In the genomic region with DNA sequence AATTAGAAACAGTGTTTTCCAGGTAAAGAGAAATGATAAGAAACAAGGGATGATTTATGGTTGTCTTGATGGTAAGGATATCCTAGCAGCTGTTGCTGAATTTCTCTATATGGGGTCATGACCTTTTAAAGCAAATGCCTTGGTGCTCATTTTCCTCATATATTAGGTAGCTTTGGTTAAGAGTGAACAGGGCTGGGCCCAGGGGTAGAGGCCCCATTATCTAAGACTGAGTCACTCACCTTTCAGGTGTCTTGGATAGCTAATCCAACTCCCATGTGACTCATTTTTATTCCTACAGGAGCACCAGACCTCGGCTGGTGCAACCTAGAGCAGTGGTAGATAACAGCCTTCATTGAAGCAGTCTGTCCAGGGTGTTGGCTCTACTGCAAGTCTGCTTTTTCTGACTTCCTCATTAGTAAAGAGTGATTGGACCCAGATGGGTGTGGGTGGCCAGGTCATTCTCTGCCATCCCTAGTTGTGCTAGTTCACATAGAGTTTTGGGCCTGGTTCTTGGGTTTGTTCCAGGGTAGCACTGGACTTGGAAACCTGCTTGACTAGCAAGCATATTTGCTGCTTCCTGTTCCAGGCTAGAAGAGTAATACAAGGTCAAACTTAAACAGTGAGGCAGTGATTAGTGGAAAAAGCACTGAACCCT, we compare ENCODE assay signal across 8 cellular contexts. TPM values are rescaled to one million over a fixed set of nuclear protein-coding genes. Genes with fewer than 3 reads are reported as not detected.
DNase-seq lines count a peak whose midpoint lies in the region; ATAC-seq and TF ChIP-seq lines count a peak whose summit lies in the region.

No MANE protein-coding gene starts in this region.

- no peak for TF ChIP-seq POLR2A in suprapubic skin (IDR thresholded peaks at IDR 0.05)

- no peak overlapping the region for H3K9ac ChIP-seq in HUES64 (ENCODE audit: low read depth, low read length)

- H3K27ac ChIP-seq in HUES64 (ENCODE audit: low read depth, low read length) (peak overlapping the region; percentile 50; the same call in 1 of the 2 replicates), adipose tissue (ENCODE audit: low read depth, low read length) (peak overlapping the region; percentile 28), suprapubic skin (peak overlapping the region; percentile 72)

- ATAC-seq in GM18519 (IDR thresholded peaks at IDR 0.05; ENCODE audit: low FRiP score, unreplicated experiment) = no peak
- ATAC-seq in HG03439 (IDR thresholded peaks at IDR 0.05; ENCODE audit: unreplicated experiment) = no peak

- no peaks in the 10 kb centered on the region for H3K27me3 ChIP-seq in HUES64 (ENCODE audit: insufficient read depth, low read length)
- no peaks in the 10 kb centered on the region for H3K27me3 ChIP-seq in kidney epithelial cell (ENCODE audit: control insufficient read depth, insufficient read depth, low read length)
- no peaks in the 10 kb centered on the region for H3K27me3 ChIP-seq in suprapubic skin

- DNase-seq in AG20443 (ENCODE audit: low spot score) = peak; percentile 72
- peak; percentile 56 for DNase-seq in kidney epithelial cell (ENCODE audit: low read depth)
- DNase-seq in suprapubic skin (ENCODE audit: low spot score in 2 of 2) = peak; percentile 76 to 83
- DNase-seq in Kasumi-1 (lab: John Stamatoyannopoulos, UW) = no peak

- H3K36me3 ChIP-seq in HUES64 (ENCODE audit: insufficient read depth, low read length) (peaks cover 70% of the 10 kb centered on the region), kidney epithelial cell (ENCODE audit: control insufficient read depth, insufficient read depth, low read length) (peaks cover 1% of the 10 kb centered on the region), suprapubic skin (peaks cover 56% of the 10 kb centered on the region)

- H3K4me1 ChIP-seq in HUES64 (ENCODE audit: insufficient read depth, low read length) (peaks cover 6% of the 10 kb centered on the region; the same call in 1 of the 2 replicates), suprapubic skin (peaks cover 36% of the 10 kb centered on the region)

- H3K9me3 ChIP-seq in HUES64 (ENCODE audit: insufficient read depth, low read depth, low read length) (no peaks in the 10 kb centered on the region), suprapubic skin (no peaks in the 10 kb centered on the region)

- TF ChIP-seq EP300 in suprapubic skin (IDR thresholded peaks at IDR 0.05) = no peak

- TF ChIP-seq CTCF in kidney epithelial cell (IDR thresholded peaks at IDR 0.05; ENCODE audit: insufficient read depth, low read length, poor library complexity, severe bottlenecking) (no peak), suprapubic skin (IDR thresholded peaks at IDR 0.05) (no peak)

- H3K4me3 ChIP-seq in HUES64 (ENCODE audit: low read length) = no peak overlapping the region
- no peak overlapping the region for H3K4me3 ChIP-seq in kidney epithelial cell (ENCODE audit: low read depth, low read length)
- H3K4me3 ChIP-seq in suprapubic skin = no peak overlapping the region

- WGBS in HUES64 = 78% methylated on average over 1 of the region's 1 CpG
- 8 to 25% (median 24%) methylated on average over 1 of the region's 1 CpG for WGBS in adipose tissue, 3 donors
- 29% methylated on average over 1 of the region's 1 CpG for WGBS in suprapubic skin

RNA-seq across cellular contexts. Expression of a gene that starts 37.4 kb away (rescaled TPM):
- 81.3 TPM for polyA plus RNA-seq in HUES64 (2013, experiment 1 of 2)
- 89.6 TPM for polyA plus RNA-seq in HUES64 (2013, experiment 2 of 2)
- polyA plus RNA-seq in adipose tissue = 10 to 100 TPM; 38.6 to 49.1 (median 45.3) TPM
- 103 and 105 TPM in 2 replicates for total RNA-seq in kidney epithelial cell
- 100 to 1,000 TPM; 216 to 336 (median 223) TPM for total RNA-seq in suprapubic skin

RNA-seq across cellular contexts. Expression of a gene that starts 47.4 kb away (rescaled TPM):
- polyA plus RNA-seq in HUES64 (2013, experiment 1 of 2) = not detected
- polyA plus RNA-seq in HUES64 (2013, experiment 2 of 2) = not detected
- not detected for polyA plus RNA-seq in adipose tissue
- not detected in 2 replicates for total RNA-seq in kidney epithelial cell
- total RNA-seq in suprapubic skin = not detected

RNA-seq across cellular contexts. Expression of a gene that starts 57.7 kb away (rescaled TPM):
- polyA plus RNA-seq in HUES64 (2013, experiment 1 of 2) = 211 TPM
- 188 TPM for polyA plus RNA-seq in HUES64 (2013, experiment 2 of 2)
- polyA plus RNA-seq in adipose tissue = 100 to 1,000 TPM in 2 of 3 donors, 10 to 100 TPM in 1; 87.2 to 133 (median 130) TPM
- total RNA-seq in kidney epithelial cell = 249 and 278 TPM in 2 replicates
- 10 to 100 TPM; 62.0 to 74.6 (median 67.5) TPM for total RNA-seq in suprapubic skin

Comparison
In these comparisons a context has a peak if more than half of its experiments do, and no peak if none do; other contexts are left out.
1. DNase-seq: peak in AG20443 (single experiment), kidney epithelial cell (single experiment) and suprapubic skin (2 of 2); none in Kasumi-1 (0 of 2).
2. Peak in every context shown above with its lines, with median percentiles within 50 percentile points of each other: H3K27ac ChIP-seq.